In the genomic region with DNA sequence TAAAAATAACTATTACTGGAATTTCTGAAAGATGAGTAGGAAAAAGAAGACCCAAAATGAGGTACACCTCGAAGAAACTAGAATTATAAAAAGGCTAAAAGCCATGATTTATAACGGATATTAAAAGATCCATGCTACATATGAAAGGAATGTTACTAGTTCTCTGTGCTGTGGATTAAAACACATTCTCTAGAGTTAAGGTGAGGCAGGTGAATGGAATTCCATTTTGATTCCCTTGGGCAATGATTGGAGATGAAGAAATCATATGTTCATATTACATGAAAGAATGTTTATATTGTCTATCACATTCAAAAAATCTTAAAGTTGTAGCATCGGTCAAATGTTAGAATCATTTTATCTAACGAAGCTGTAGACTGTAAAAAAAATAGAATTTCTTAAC, we compare ENCODE assay signal across 21 cellular contexts.
"Had no signal": no experiment of that assay in that cellular context is flagged by ENCODE, and none has a peak within 500 bp of the region (broad histone marks: within the 10 kb centered on the region; RNA-seq: fewer than 3 reads in every experiment).

No MANE protein-coding gene starts in this region.

- H3K36me3 ChIP-seq: gastroesophageal sphincter, heart left ventricle, left lung, neutrophil, pancreas, right lobe of liver, stomach, thyroid gland had no signal

- H3K79me2 ChIP-seq: hepatocyte had no signal

- H3K27ac ChIP-seq: gastroesophageal sphincter, heart left ventricle, hepatocyte, left lung, neutrophil, pancreas, right lobe of liver, stomach, thyroid gland had no signal

- H3K4me1 ChIP-seq: gastroesophageal sphincter, heart left ventricle, left lung, right lobe of liver, stomach, thyroid gland had no signal

- H2AFZ ChIP-seq: hepatocyte had no signal

- H3K4me3 ChIP-seq: gastroesophageal sphincter, heart left ventricle, hepatocyte, left lung, pancreas, right lobe of liver, smooth muscle cell, stomach, thyroid gland had no signal

- DNase-seq: cerebellar nuclear complex; cortex of kidney; effector memory CD8-positive, alpha-beta T cell; foreskin fibroblast; heart left ventricle; kidney; left lung; pancreas; right lobe of liver; stimulated activated CD4-positive, alpha-beta T cell treated with anti-CD3 and anti-CD28 coated beads, Interleukin-12 subunit alpha, Interleukin-12 subunit beta, amount 100 ng/mL, for 4 hours; stimulated activated CD4-positive, alpha-beta T cell treated with anti-CD3 and anti-CD28 coated beads, Interleukin-1b, Interleukin-23, amount 100 ng/mL, for 48 hours; stimulated activated CD4-positive, alpha-beta T cell treated with anti-CD3 and anti-CD28 coated beads, Interleukin-4, amount 100 ng/mL, for 24 hours; stimulated activated naive CD4-positive, alpha-beta T cell treated with Interleukin-2 at 50 U/mL for 16 hours; stomach; thyroid gland had no signal

- H3K27me3 ChIP-seq: gastroesophageal sphincter, heart left ventricle, hepatocyte, left lung, neutrophil, pancreas, right lobe of liver, stomach, thyroid gland had no signal

- H3K9me3 ChIP-seq: gastroesophageal sphincter, heart left ventricle, left lung, neutrophil, pancreas, right lobe of liver, stomach, thyroid gland had no signal

- H3K4me2 ChIP-seq: hepatocyte, smooth muscle cell had no signal

- ATAC-seq: effector memory CD8-positive, alpha-beta T cell; gastroesophageal sphincter; heart left ventricle; left lung; natural killer cell treated with Interleukin-12 subunit alpha and Interleukin-12 subunit beta and Interleukin-15 and Interleukin-18, amount 100 ng/mL, for 72 hours; pancreas; right lobe of liver; stimulated activated effector memory CD8-positive, alpha-beta T cell treated with anti-CD3 and anti-CD28 coated beads, Interleukin-12 subunit alpha, Interleukin-12 subunit beta, amount 100 ng/mL, for 72 hours had no signal
